ENCODE assay signal across 36 cellular contexts in the genomic region with DNA sequence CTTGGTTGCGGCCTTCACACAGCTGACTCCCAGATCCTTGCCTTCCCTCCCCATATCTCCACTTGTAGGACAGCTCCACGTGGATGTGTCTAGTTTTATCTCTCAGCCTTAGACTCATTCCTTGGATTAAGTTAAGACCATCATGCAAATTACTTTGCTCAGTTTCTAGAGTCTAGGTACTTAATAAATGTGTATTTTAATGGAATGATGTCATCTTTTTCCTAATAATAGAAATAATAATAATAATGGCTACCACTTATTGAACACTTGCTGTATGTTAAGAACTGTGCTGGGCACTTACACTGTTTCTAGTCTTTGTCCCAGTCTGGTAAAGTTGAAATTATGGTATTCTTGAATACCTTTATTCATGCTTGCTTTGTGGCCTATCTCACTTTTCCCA.
"Had no signal": no experiment of that assay in that cellular context is flagged by ENCODE, and none has a peak within 500 bp of the region (broad histone marks: within the 10 kb centered on the region; RNA-seq: fewer than 3 reads in every experiment).

No MANE protein-coding gene starts in this region.

- H3K4me1 Mint-ChIP-seq: activated B cell treated with CpG ODN at 0.5 μM for 24 hours; activated CD4-positive, alpha-beta T cell treated with anti-CD3 and anti-CD28 coated beads, Interleukin-2, amount 10 ng/mL, durations not matched to agents 24 days and 14 days; activated naive CD8-positive, alpha-beta T cell treated with anti-CD3 and anti-CD28 coated beads, Interleukin-2, amount 10 ng/mL, durations not matched to agents 7 days and 5 days; activated naive CD8-positive, alpha-beta T cell treated with anti-CD3 and anti-CD28 coated beads, Interleukin-2, amount 50 U/mL, for 24 hours; activated T-helper 17 cell treated with anti-CD3 and anti-CD28 coated beads, Interleukin-2, amount 50 U/mL, for 72 hours; brain; central memory CD8-positive, alpha-beta T cell had no signal

- H3K4me3 Mint-ChIP-seq: activated B cell treated with CpG ODN at 0.5 μM for 24 hours; activated CD4-positive, alpha-beta memory T cell treated with anti-CD3 and anti-CD28 coated beads for 36 hours; activated CD4-positive, alpha-beta T cell treated with anti-CD3 and anti-CD28 coated beads, Interleukin-2, amount 10 ng/mL, durations not matched to agents 24 days and 14 days; activated CD8-positive, alpha-beta T cell treated with anti-CD3 and anti-CD28 coated beads for 36 hours; activated naive CD4-positive, alpha-beta T cell treated with anti-CD3 and anti-CD28 coated beads for 36 hours; activated naive CD8-positive, alpha-beta T cell treated with anti-CD3 and anti-CD28 coated beads, Interleukin-2, amount 10 ng/mL, durations not matched to agents 7 days and 5 days; activated naive CD8-positive, alpha-beta T cell treated with anti-CD3 and anti-CD28 coated beads, Interleukin-2, amount 50 U/mL, for 24 hours; activated T-cell treated with anti-CD3 and anti-CD28 coated beads, Interleukin-2, amount 50 U/mL, for 4 hours; activated T-cell treated with anti-CD3 and anti-CD28 coated beads, Interleukin-2, amount 50 U/mL, for 72 hours; activated T-helper 1 cell treated with anti-CD3 and anti-CD28 coated beads, Interleukin-12 subunit alpha, Interleukin-12 subunit beta, Interleukin-2, Interleukin-4 antibody, amounts not matched to agents 30 ng/mL and 10 ng/mL and 1 ng/mL, durations not matched to agents 14 hours and 24 hours and 36 hours; activated T-helper 17 cell treated with anti-CD3 and anti-CD28 coated beads, Interleukin-2, amount 50 U/mL, for 72 hours; brain; central memory CD8-positive, alpha-beta T cell; T-helper 1 cell treated with Interleukin-12 subunit alpha and Interleukin-12 subunit beta and Interleukin-4 antibody, amounts not matched to agents 30 μg/mL and 1 μg/mL, for 36 hours; T-helper 2 cell treated with Interferon-gamma antibody and Interleukin-4, amounts not matched to agents 5 μg/mL and 100 μg/mL, for 36 hours had no signal

- H3K9me3 Mint-ChIP-seq: activated naive CD8-positive, alpha-beta T cell treated with anti-CD3 and anti-CD28 coated beads, Interleukin-2, amount 10 ng/mL, durations not matched to agents 7 days and 5 days; activated T-cell treated with anti-CD3 and anti-CD28 coated beads, Interleukin-2, amount 50 U/mL, for 72 hours had no signal

- H3K4me3 ChIP-seq: ascending aorta, cardiac muscle cell had no signal

- H3K27me3 Mint-ChIP-seq: activated B cell treated with CpG ODN at 0.5 μM for 24 hours; activated CD4-positive, alpha-beta memory T cell treated with anti-CD3 and anti-CD28 coated beads for 36 hours; activated CD4-positive, alpha-beta T cell treated with anti-CD3 and anti-CD28 coated beads, Interleukin-2, amount 10 ng/mL, durations not matched to agents 24 days and 14 days; activated CD8-positive, alpha-beta T cell treated with anti-CD3 and anti-CD28 coated beads for 36 hours; activated naive CD8-positive, alpha-beta T cell treated with anti-CD3 and anti-CD28 coated beads, Interleukin-2, amount 10 ng/mL, durations not matched to agents 7 days and 5 days; activated naive CD8-positive, alpha-beta T cell treated with anti-CD3 and anti-CD28 coated beads, Interleukin-2, amount 50 U/mL, for 24 hours; activated T-helper 17 cell treated with anti-CD3 and anti-CD28 coated beads, Interleukin-2, amount 50 U/mL, for 72 hours; brain; central memory CD8-positive, alpha-beta T cell had no signal

- DNase-seq: activated B cell treated with CpG ODN at 0.5 μM for 24 hours; activated CD4-positive, alpha-beta memory T cell treated with anti-CD3 and anti-CD28 coated beads for 36 hours; activated CD4-positive, alpha-beta T cell treated with anti-CD3 and anti-CD28 coated beads for 4 hours; activated CD4-positive, alpha-beta T cell treated with anti-CD3 and anti-CD28 coated beads, Interleukin-2, amount 10 ng/mL, durations not matched to agents 24 days and 14 days; activated CD4-positive, alpha-beta T cell treated with anti-CD3 and anti-CD28 coated beads, Interleukin-2, amount 50 U/mL, for 1 hour; activated CD4-positive, alpha-beta T cell treated with anti-CD3 and anti-CD28 coated beads, Interleukin-2, amount 50 U/mL, for 4 hours; activated CD4-positive, CD25-positive, alpha-beta regulatory T cell treated with anti-CD3 and anti-CD28 coated beads, Interleukin-2, amount 50 U/mL, for 72 hours; activated CD8-positive, alpha-beta memory T cell treated with anti-CD3 and anti-CD28 coated beads, Interleukin-2, amount 50 U/mL, for 4 hours; activated CD8-positive, alpha-beta T cell treated with anti-CD3 and anti-CD28 coated beads for 36 hours; activated effector memory CD4-positive, alpha-beta T cell treated with anti-CD3 and anti-CD28 coated beads, Interleukin-2, amount 50 U/mL, for 16 hours; activated gamma-delta T cell treated with Interleukin-2 at 50 U/mL for 16 hours; activated naive CD4-positive, alpha-beta T cell; activated naive CD4-positive, alpha-beta T cell treated with anti-CD3 and anti-CD28 coated beads for 36 hours; activated naive CD4-positive, alpha-beta T cell treated with anti-CD3 and anti-CD28 coated beads, Interleukin-2, amount 50 U/mL, for 16 hours; activated naive CD8-positive, alpha-beta T cell treated with anti-CD3 and anti-CD28 coated beads, Interleukin-2, amount 10 ng/mL, durations not matched to agents 7 days and 5 days; activated naive CD8-positive, alpha-beta T cell treated with anti-CD3 and anti-CD28 coated beads, Interleukin-2, amount 50 U/mL, for 24 hours; activated T-cell treated with anti-CD3 and anti-CD28 coated beads for 4 hours; activated T-cell treated with anti-CD3 and anti-CD28 coated beads, Interleukin-2, amount 50 U/mL, for 1 hour; activated T-cell treated with anti-CD3 and anti-CD28 coated beads, Interleukin-2, amount 50 U/mL, for 4 hours; activated T-cell treated with anti-CD3 and anti-CD28 coated beads, Interleukin-2, amount 50 U/mL, for 72 hours; amygdala; anterior cingulate cortex; caudate nucleus; cerebellar nuclear complex; T-helper 1 cell; T-helper 2 cell; T-helper 9 cell had no signal

- H3K27me3 ChIP-seq: ascending aorta, cardiac muscle cell had no signal

- H3K9me3 ChIP-seq: ascending aorta had no signal

- H3K27ac Mint-ChIP-seq: activated B cell treated with CpG ODN at 0.5 μM for 24 hours; activated CD4-positive, alpha-beta memory T cell treated with anti-CD3 and anti-CD28 coated beads for 36 hours; activated CD4-positive, alpha-beta T cell treated with anti-CD3 and anti-CD28 coated beads, Interleukin-2, amount 10 ng/mL, durations not matched to agents 24 days and 14 days; activated CD8-positive, alpha-beta T cell treated with anti-CD3 and anti-CD28 coated beads for 36 hours; activated naive CD4-positive, alpha-beta T cell treated with anti-CD3 and anti-CD28 coated beads for 36 hours; activated naive CD8-positive, alpha-beta T cell treated with anti-CD3 and anti-CD28 coated beads, Interleukin-2, amount 10 ng/mL, durations not matched to agents 7 days and 5 days; activated naive CD8-positive, alpha-beta T cell treated with anti-CD3 and anti-CD28 coated beads, Interleukin-2, amount 50 U/mL, for 24 hours; activated T-helper 1 cell treated with anti-CD3 and anti-CD28 coated beads, Interleukin-12 subunit alpha, Interleukin-12 subunit beta, Interleukin-2, Interleukin-4 antibody, amounts not matched to agents 30 ng/mL and 10 ng/mL and 1 ng/mL, durations not matched to agents 14 hours and 24 hours and 36 hours; activated T-helper 17 cell treated with anti-CD3 and anti-CD28 coated beads, Interleukin-2, amount 50 U/mL, for 72 hours; brain; T-helper 1 cell treated with Interleukin-12 subunit alpha and Interleukin-12 subunit beta and Interleukin-4 antibody, amounts not matched to agents 30 μg/mL and 1 μg/mL, for 36 hours; T-helper 2 cell treated with Interferon-gamma antibody and Interleukin-4, amounts not matched to agents 5 μg/mL and 100 μg/mL, for 36 hours had no signal

- H3K27ac ChIP-seq: ascending aorta, cardiac muscle cell, VCaP had no signal

- H3K4me1 ChIP-seq: ascending aorta had no signal
